ENCODE assay signal across 8 cellular contexts in genomic region chr14:71320107-71320733, GRCh38. TPM values are rescaled to one million over a fixed set of nuclear protein-coding genes. Genes with fewer than 3 reads are reported as not detected.
A peak's percentile ranks its signal among the peaks of the same experiment; 100 is the strongest.
DNase-seq lines count a peak whose midpoint lies in the region; ATAC-seq, FAIRE-seq and TF ChIP-seq lines count a peak whose summit lies in the region.

Gene SIPA1L1, plus strand, starts transcription at chr14:71320476.

- H3K4me3 ChIP-seq in body of pancreas = peak within 1 kb of the TSS; percentile 86 to 89
- H3K4me3 ChIP-seq in sigmoid colon = peak within 1 kb of the TSS; percentile 90 to 97 (median 96)

- TF ChIP-seq EP300 in sigmoid colon (IDR thresholded peaks at IDR 0.05) = no peak

- H3K27ac ChIP-seq in 22Rv1 (peak within 1 kb of the TSS; percentile 86), body of pancreas (peak within 1 kb of the TSS; percentile 97 to 99 (median 98)), sigmoid colon (peak within 1 kb of the TSS; percentile 98 to 100 (median 99))

- no peaks in the 10 kb centered on the region for H3K9me3 ChIP-seq in body of pancreas
- H3K9me3 ChIP-seq in sigmoid colon = no peaks in the 10 kb centered on the region

- H3K27me3 ChIP-seq in body of pancreas = no peaks in the 10 kb centered on the region
- H3K27me3 ChIP-seq in sigmoid colon = no peaks in the 10 kb centered on the region

- H3K36me3 ChIP-seq in body of pancreas (replicated peaks in 1 of 2; ENCODE audit: insufficient read depth in 1 of 2, low read depth in 2 of 2) = no peaks in the 10 kb centered on the region
- no peaks in the 10 kb centered on the region for H3K36me3 ChIP-seq in sigmoid colon

- 0 to 3% methylated on average over 27 to 43 of the region's 52 CpGs for WGBS in body of pancreas, 2 donors
- WGBS in sigmoid colon, 2 donors = 1% methylated on average over 52 of the region's 52 CpGs

- intact Hi-C loops in body of pancreas (cut with DNase I) = no loop called here
- intact Hi-C loops in sigmoid colon (cut with DNase I) = loop anchor here (2.0 to 10.0 kb wide), 7 partner anchors 39 to 433 kb away; no protein-coding TSS in a partner anchor

- TF ChIP-seq CTCF in 22Rv1 (IDR thresholded peaks at IDR 0.05) (no peak), body of pancreas (IDR thresholded peaks at IDR 0.05) (peak in 4 of 7 experiments; percentile 1 to 29 (median 18)), sigmoid colon (IDR thresholded peaks at IDR 0.05) (no peak)

- peak; percentile 60 for ATAC-seq in GM18520 (IDR thresholded peaks at IDR 0.05; ENCODE audit: unreplicated experiment)
- peak; percentile 74 for ATAC-seq in HG03064 (IDR thresholded peaks at IDR 0.05; ENCODE audit: low read depth, unreplicated experiment)
- peak; percentile 94 for ATAC-seq in body of pancreas

- TF ChIP-seq POLR2A in body of pancreas (IDR thresholded peaks at IDR 0.05) (peak; percentile 82 to 96 (median 96)), sigmoid colon (IDR thresholded peaks at IDR 0.05) (peak; percentile 88 to 89)

- H3K4me1 ChIP-seq in body of pancreas (peaks cover 16% of the 10 kb centered on the region), sigmoid colon (peaks cover 0 to 38% (median 25%) of the 10 kb centered on the region in 4 donors)

- peak; percentile 41 for FAIRE-seq in TTC549 (lab: Jason Lieb, UNC)

- DNase-seq in NCI-H2107 treated with DMSO at 0.1 percent for 48 hours (lab: John Stamatoyannopoulos, UW; ENCODE audit: unreplicated experiment) = peak; percentile 97
- peak; percentile 97 to 98 (median 98) for DNase-seq in body of pancreas
- DNase-seq in iPS DF 19.7 (ENCODE audit: low read depth, low spot score) = peak; percentile 93
- DNase-seq in sigmoid colon = peak; percentile 99

RNA-seq across cellular contexts. Expression of gene SIPA1L1, which starts in this region (rescaled TPM):
- total RNA-seq in body of pancreas (10 to 100 TPM; 17.5 to 49.8 TPM), sigmoid colon (10 to 100 TPM; 27.1 to 50.1 (median 29.4) TPM)
- polyA plus RNA-seq in sigmoid colon = 10 to 100 TPM; 13.2 to 32.9 (median 15.5) TPM

Comparison
In these comparisons a context has a peak if more than half of its experiments do, and no peak if none do; other contexts are left out.
1. Peak in every context shown above with its lines: DNase-seq, ATAC-seq, H3K4me3 ChIP-seq and H3K27ac ChIP-seq.
2. CTCF ChIP-seq: peak in body of pancreas (4 of 7); none in 22Rv1 (single experiment) and sigmoid colon (0 of 4).